21 cellular contexts compared by ENCODE assay signal in genomic region chr5:83418659-83419321, GRCh38.
"Had no signal": no experiment of that assay in that cellular context is flagged by ENCODE, and none has a peak within 500 bp of the region (broad histone marks: within the 10 kb centered on the region; RNA-seq: fewer than 3 reads in every experiment).

No MANE protein-coding gene starts in this region.

- H3K36me3 ChIP-seq: cardiac muscle cell, gastrocnemius medialis, right atrium auricular region had no signal

- DNase-seq: activated CD4-positive, alpha-beta T cell treated with anti-CD3 and anti-CD28 coated beads, Interleukin-2, amount 10 ng/mL, durations not matched to agents 7 days and 5 days; activated CD4-positive, CD25-positive, alpha-beta regulatory T cell treated with anti-CD3 and anti-CD28 coated beads, Interleukin-2, amount 50 U/mL, for 72 hours; activated CD8-positive, alpha-beta T cell treated with anti-CD3 and anti-CD28 coated beads, Interleukin-2, amount 10 ng/mL, durations not matched to agents 7 days and 5 days; activated gamma-delta T cell; activated naive CD4-positive, alpha-beta T cell treated with anti-CD3 and anti-CD28 coated beads, Interleukin-2, amount 50 U/mL, for 16 hours; activated naive CD8-positive, alpha-beta T cell treated with anti-CD3 and anti-CD28 coated beads, Interleukin-2, amount 50 U/mL, for 24 hours; cortex of kidney; gastrocnemius medialis; head of caudate nucleus; hypothalamus; left ventricle myocardium superior; mammary epithelial cell; psoas muscle; stimulated activated CD4-positive, alpha-beta T cell treated with anti-CD3 and anti-CD28 coated beads, Interleukin-12 subunit alpha, Interleukin-12 subunit beta, amount 100 ng/mL, for 4 hours; stimulated activated CD4-positive, alpha-beta T cell treated with anti-CD3 and anti-CD28 coated beads, Interleukin-4, amount 100 ng/mL, for 4 hours; stimulated activated naive CD8-positive, alpha-beta T cell treated with anti-CD3 and anti-CD28 coated beads, Interleukin-15, Interleukin-2, amounts not matched to agents 100 U/mL and 50 U/mL, for 24 hours had no signal

- ATAC-seq: activated CD8-positive, alpha-beta T cell treated with anti-CD3 and anti-CD28 coated beads, Interleukin-2, amount 10 ng/mL, durations not matched to agents 7 days and 5 days; activated naive CD8-positive, alpha-beta T cell treated with anti-CD3 and anti-CD28 coated beads, Interleukin-2, amount 50 U/mL, for 24 hours; body of pancreas; esophagus mucosa; gastrocnemius medialis; left ventricle myocardium superior; natural killer cell treated with Interleukin-12 subunit alpha and Interleukin-12 subunit beta and Interleukin-15 and Interleukin-18, amount 100 ng/mL, for 72 hours; psoas muscle; stimulated activated naive CD8-positive, alpha-beta T cell treated with anti-CD3 and anti-CD28 coated beads, Interleukin-15, Interleukin-2, amounts not matched to agents 100 U/mL and 50 U/mL, for 24 hours had no signal

- H3K27ac ChIP-seq: body of pancreas, cardiac muscle cell, gastrocnemius medialis, psoas muscle, right atrium auricular region had no signal

- H3K27me3 ChIP-seq: body of pancreas, cardiac muscle cell, gastrocnemius medialis, right atrium auricular region had no signal

- H3K9me3 ChIP-seq: body of pancreas, gastrocnemius medialis, psoas muscle, right atrium auricular region had no signal

- H3K4me1 ChIP-seq: gastrocnemius medialis, psoas muscle, right atrium auricular region had no signal

- H3K4me3 ChIP-seq: body of pancreas, cardiac muscle cell, gastrocnemius medialis, psoas muscle, right atrium auricular region had no signal
